Comparison of ENCODE assay signal across 29 cellular contexts in the genomic region with DNA sequence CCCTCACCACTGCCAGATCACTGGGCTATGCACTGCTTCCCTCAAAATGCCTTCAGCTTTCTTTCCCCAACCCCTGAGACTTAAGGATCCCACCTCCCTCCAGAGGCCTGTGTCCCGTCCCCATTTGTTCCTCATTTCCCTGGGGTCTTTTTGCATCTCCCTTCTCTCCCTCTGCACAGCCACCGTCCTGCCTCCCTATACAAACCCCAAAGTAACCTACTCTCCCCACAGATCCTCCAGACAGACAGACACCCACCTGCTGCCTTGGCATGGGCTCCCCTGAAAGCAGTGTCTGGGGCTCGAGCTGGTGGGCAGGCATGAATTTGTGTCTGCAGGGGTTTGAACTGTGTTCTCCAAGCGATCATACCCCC.
A peak's percentile ranks its signal among the peaks of the same experiment; 100 is the strongest.
DNase-seq lines count a peak whose midpoint lies in the region; ATAC-seq and TF ChIP-seq lines count a peak whose summit lies in the region.
"Had no signal": no experiment of that assay in that cellular context is flagged by ENCODE, and none has a peak within 500 bp of the region (broad histone marks: within the 10 kb centered on the region; RNA-seq: fewer than 3 reads in every experiment).

No MANE protein-coding gene starts in this region.

- no peak for TF ChIP-seq EP300 in ovary (IDR thresholded peaks at IDR 0.05)

- H3K9ac ChIP-seq in BLaER1, result no peak overlapping the region

- intact Hi-C loops in right lobe of liver (cut with DNase I) (no loop called here), ovary (cut with DNase I) (no loop called here)

- no peaks in the 10 kb centered on the region for H3K9me3 Mint-ChIP-seq in CD8-positive, alpha-beta memory T cell
- H3K9me3 Mint-ChIP-seq in chondrocyte (ENCODE audit: low read depth) (no peaks in the 10 kb centered on the region), nephron (no peaks in the 10 kb centered on the region)
- H3K9me3 Mint-ChIP-seq: activated CD8-positive, alpha-beta T cell treated with anti-CD3 and anti-CD28 coated beads for 36 hours; activated naive CD4-positive, alpha-beta T cell treated with anti-CD3 and anti-CD28 coated beads, Interleukin-2, amount 50 U/mL, for 24 hours; GM23338; stimulated activated naive B cell treated with anti-CD40 and anti-IgM and Interleukin-4, amounts not matched to agents 10 μg/mL and 1 μg/mL and 100 μg/mL, for 72 hours had no signal

- H3K36me3 ChIP-seq in BLaER1 (no peaks in the 10 kb centered on the region), right lobe of liver (no peaks in the 10 kb centered on the region), ovary (no peaks in the 10 kb centered on the region)
- H3K36me3 ChIP-seq in CD8-positive, alpha-beta memory T cell (ENCODE audit: insufficient read depth, low read length), result no peaks in the 10 kb centered on the region
- H3K36me3 ChIP-seq: cardiac muscle cell, MG63 had no signal

- CTCF ChIA-PET in CD8-positive, alpha-beta memory T cell (lab: Charles Lee), result no interaction called here

- peaks cover 0 to 3% (median 0%) of the 10 kb centered on the region in 3 donors for H3K36me3 Mint-ChIP-seq in CD8-positive, alpha-beta memory T cell
- H3K36me3 Mint-ChIP-seq in chondrocyte (ENCODE audit: low read depth) (no peaks in the 10 kb centered on the region), nephron (ENCODE audit: low read depth) (no peaks in the 10 kb centered on the region)
- H3K36me3 Mint-ChIP-seq: activated naive CD4-positive, alpha-beta T cell treated with anti-CD3 and anti-CD28 coated beads, Interleukin-2, amount 50 U/mL, for 24 hours; stimulated activated naive B cell treated with anti-CD40 and anti-IgM and Interleukin-4, amounts not matched to agents 10 μg/mL and 1 μg/mL and 100 μg/mL, for 72 hours had no signal

- ATAC-seq in right lobe of liver, result no peak
- ATAC-seq: activated CD8-positive, alpha-beta T cell treated with anti-CD3 and anti-CD28 coated beads for 36 hours; GM23338; PC-3; Right ventricle myocardium inferior; SK-N-SH treated with all-trans-retinoic acid at 6 μM for 48 hours; stimulated activated naive B cell treated with anti-CD40 and anti-IgM and Interleukin-4, amounts not matched to agents 10 μg/mL and 1 μg/mL and 100 μg/mL, for 72 hours had no signal

- no peaks in the 10 kb centered on the region for H3K9me3 ChIP-seq in BLaER1
- H3K9me3 ChIP-seq in CD8-positive, alpha-beta memory T cell (ENCODE audit: low read length), result no peaks in the 10 kb centered on the region
- no peaks in the 10 kb centered on the region for H3K9me3 ChIP-seq in right lobe of liver
- no peaks in the 10 kb centered on the region for H3K9me3 ChIP-seq in ovary
- H3K9me3 ChIP-seq: MG63 had no signal

- WGBS in right lobe of liver (ENCODE audit: insufficient coverage, low coverage, low lambda C conversion rate, missing lambda C conversion rate), result 69% methylated on average over 3 of the region's 4 CpGs
- WGBS in ovary, 3 donors, result 86 to 89% (median 87%) methylated on average over 4 of the region's 4 CpGs

- H4K20me1 ChIP-seq in BLaER1, result peaks cover 9% of the 10 kb centered on the region; the same call in 1 of the 2 replicates

- H3K4me1 Mint-ChIP-seq in CD8-positive, alpha-beta memory T cell, result peaks cover 49 to 61% (median 55%) of the 10 kb centered on the region in 3 donors
- peaks cover 14% of the 10 kb centered on the region for H3K4me1 Mint-ChIP-seq in chondrocyte (ENCODE audit: low read depth)
- H3K4me1 Mint-ChIP-seq in nephron, result peaks cover 35% of the 10 kb centered on the region

- no peak overlapping the region for H3K4me3 ChIP-seq in BLaER1
- H3K4me3 ChIP-seq in CD8-positive, alpha-beta memory T cell (ENCODE audit: low read length), result no peak overlapping the region
- no peak overlapping the region for H3K4me3 ChIP-seq in right lobe of liver
- H3K4me3 ChIP-seq in ovary, result no peak overlapping the region
- H3K4me3 ChIP-seq: cardiac muscle cell, GM23338, MG63, skin epidermis had no signal

- POLR2A ChIA-PET in CD8-positive, alpha-beta memory T cell (lab: Charles Lee), result interaction anchor here (3.4 kb wide), 1 partner anchor 69 kb away, joined by 36 read pairs; a partner anchor contains a TSS

- TF ChIP-seq POLR2A in right lobe of liver (IDR thresholded peaks at IDR 0.05) (no peak), ovary (IDR thresholded peaks at IDR 0.05) (no peak)

- peaks cover 34% of the 10 kb centered on the region for H3K27me3 ChIP-seq in BLaER1
- H3K27me3 ChIP-seq in CD8-positive, alpha-beta memory T cell (ENCODE audit: insufficient read depth, low read length, poor library complexity, severe bottlenecking), result no peaks in the 10 kb centered on the region
- no peaks in the 10 kb centered on the region for H3K27me3 ChIP-seq in right lobe of liver
- no peaks in the 10 kb centered on the region for H3K27me3 ChIP-seq in ovary

- H3K27me3 Mint-ChIP-seq in CD8-positive, alpha-beta memory T cell, result no peaks in the 10 kb centered on the region
- H3K27me3 Mint-ChIP-seq in chondrocyte (ENCODE audit: low read depth), result peaks cover 70% of the 10 kb centered on the region
- H3K27me3 Mint-ChIP-seq in nephron (ENCODE audit: low read depth), result peaks cover 63% of the 10 kb centered on the region
- H3K27me3 Mint-ChIP-seq: activated naive CD4-positive, alpha-beta T cell treated with anti-CD3 and anti-CD28 coated beads, Interleukin-2, amount 50 U/mL, for 24 hours had no signal

- peak in 1 of 5 donors; percentile 35 for DNase-seq in CD8-positive, alpha-beta memory T cell
- DNase-seq in chondrocyte (ENCODE audit: low spot score) (peak; percentile 26), AML-193 (lab: John Stamatoyannopoulos, UW) (no peak), right lobe of liver (no peak), ovary (no peak), NCI-H510A treated with DMSO at 0.1 percent for 48 hours (lab: John Stamatoyannopoulos, UW) (no peak)
- DNase-seq: activated CD8-positive, alpha-beta memory T cell treated with anti-CD3 and anti-CD28 coated beads, Interleukin-2, amount 50 U/mL, for 48 hours; activated CD8-positive, alpha-beta T cell treated with anti-CD3 and anti-CD28 coated beads for 36 hours; erythroblast; KBM-7; mesenchymal stem cell; MG63; NCI-H1105; NCI-H1930; NCI-H2227 treated with DMSO at 0.1 percent for 48 hours; NCI-H69; PC-3; stimulated activated naive B cell treated with anti-CD40 and anti-IgM and Interleukin-4, amounts not matched to agents 10 μg/mL and 1 μg/mL and 100 μg/mL, for 72 hours; substantia nigra; trophoblast cell had no signal

- H3K4me1 ChIP-seq in BLaER1 (peaks cover 55% of the 10 kb centered on the region), right lobe of liver (peaks cover 0 to 8% (median 0%) of the 10 kb centered on the region in 4 donors), ovary (ENCODE audit: insufficient read depth) (no peaks in the 10 kb centered on the region)
- H3K4me1 ChIP-seq in CD8-positive, alpha-beta memory T cell (ENCODE audit: insufficient read depth, low read length), result peaks cover 42% of the 10 kb centered on the region

- H3K4me2 ChIP-seq in BLaER1, result peak overlapping the region; percentile 98
- H3K4me2 ChIP-seq: GM23338 had no signal

- H3K27ac ChIP-seq in BLaER1, result no peak overlapping the region
- H3K27ac ChIP-seq in CD8-positive, alpha-beta memory T cell (ENCODE audit: low read depth, low read length), result no peak overlapping the region
- H3K27ac ChIP-seq in right lobe of liver, result no peak overlapping the region
- H3K27ac ChIP-seq in ovary, result no peak overlapping the region
- H3K27ac ChIP-seq: C4-2B, cardiac muscle cell had no signal

- TF ChIP-seq CTCF in chondrocyte (IDR thresholded peaks at IDR 0.05) (no peak), nephron (IDR thresholded peaks at IDR 0.05; ENCODE audit: unreplicated experiment in 3 of 3) (no peak), right lobe of liver (IDR thresholded peaks at IDR 0.05) (no peak), ovary (IDR thresholded peaks at IDR 0.05) (no peak)

- H3K4me3 Mint-ChIP-seq in CD8-positive, alpha-beta memory T cell, result peak overlapping the region in 2 of 7 donors; percentile 45 to 66
- no peak overlapping the region for H3K4me3 Mint-ChIP-seq in chondrocyte (ENCODE audit: unreplicated experiment)
- peak overlapping the region in 2 of 3 experiments; percentile 12 to 13 for H3K4me3 Mint-ChIP-seq in nephron

- H3K27ac Mint-ChIP-seq in CD8-positive, alpha-beta memory T cell, result peak overlapping the region in 6 of 8 donors; percentile 17 to 93 (median 51)
- H3K27ac Mint-ChIP-seq in chondrocyte (ENCODE audit: unreplicated experiment), result no peak overlapping the region
- H3K27ac Mint-ChIP-seq in nephron, result no peak overlapping the region
- H3K27ac Mint-ChIP-seq: GM23338; stimulated activated naive B cell treated with anti-CD40 and anti-IgM and Interleukin-4, amounts not matched to agents 10 μg/mL and 1 μg/mL and 100 μg/mL, for 72 hours had no signal

Comparison
In these comparisons a context has a peak if more than half of its experiments do, and no peak if none do; other contexts are left out.
1. H3K27ac Mint-ChIP-seq: peak in CD8-positive, alpha-beta memory T cell (6 of 8); none in chondrocyte (single experiment) and nephron (0 of 3).